Comparison of ENCODE assay signal across 11 cellular contexts in the genomic region with DNA sequence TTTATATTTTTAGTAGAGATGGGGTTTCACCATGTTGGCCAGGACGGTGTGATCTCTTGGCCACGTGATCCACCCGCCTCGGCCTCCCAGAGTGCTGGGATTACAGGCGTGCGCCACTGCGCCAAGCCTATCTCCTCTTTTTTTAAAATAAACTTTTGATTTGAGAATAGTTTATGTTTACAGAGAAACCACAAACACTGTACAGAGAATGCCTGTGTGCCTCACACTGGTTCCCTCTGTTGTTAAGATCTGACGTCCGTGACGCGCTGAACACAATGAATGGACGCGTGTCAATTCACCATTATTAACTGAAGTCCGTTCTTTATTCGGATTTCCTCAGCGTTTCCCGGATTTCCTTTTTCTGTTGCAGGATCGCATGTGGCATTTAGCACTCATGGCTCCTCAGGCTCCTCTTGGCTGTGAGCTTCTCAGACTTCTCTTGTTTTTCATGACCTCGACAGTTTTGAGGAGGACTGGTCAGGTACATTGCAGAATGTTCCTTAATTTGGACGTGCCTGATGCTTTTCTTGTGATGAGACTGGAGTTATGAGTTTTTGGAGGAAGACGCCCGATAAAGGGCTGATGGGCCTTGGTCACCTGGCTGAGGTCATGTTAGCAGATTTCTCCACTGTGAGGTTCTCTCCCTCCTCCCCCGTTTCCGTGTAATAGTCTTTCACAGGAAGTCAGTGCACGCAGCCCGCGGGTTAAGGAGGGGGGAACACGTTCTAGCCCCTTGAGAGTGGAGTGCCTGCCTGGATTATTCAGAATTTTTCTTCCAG.
DNase-seq lines count a peak whose midpoint lies in the region; ATAC-seq and TF ChIP-seq lines count a peak whose summit lies in the region.
"Had no signal": no experiment of that assay in that cellular context is flagged by ENCODE, and none has a peak within 500 bp of the region (broad histone marks: within the 10 kb centered on the region; RNA-seq: fewer than 3 reads in every experiment).

No MANE protein-coding gene starts in this region.

- no peaks in the 10 kb centered on the region for H3K36me3 ChIP-seq in Karpas-422 (ENCODE audit: insufficient read depth, low read length)

- no peaks in the 10 kb centered on the region for H3K36me3 Mint-ChIP-seq in CD4-positive, alpha-beta T cell (ENCODE audit: low read depth)
- H3K36me3 Mint-ChIP-seq in activated T-cell treated with anti-CD3 and anti-CD28 coated beads, Interleukin-2, amount 50 U/mL, for 72 hours (ENCODE audit: insufficient read depth in 2 of 2), result peaks cover 6 to 8% of the 10 kb centered on the region in 2 donors
- H3K36me3 Mint-ChIP-seq in natural killer cell, result no peaks in the 10 kb centered on the region

- CTCF ChIA-PET in CD4-positive, alpha-beta T cell (lab: Charles Lee), result no interaction called here

- no peaks in the 10 kb centered on the region for H3K9me3 ChIP-seq in CD4-positive, alpha-beta T cell (ENCODE audit: control insufficient read depth, low read length)
- H3K9me3 ChIP-seq in Karpas-422 (ENCODE audit: low read length), result no peaks in the 10 kb centered on the region

- H3K27ac ChIP-seq in CD4-positive, alpha-beta T cell (ENCODE audit: low read depth, low read length), result no peak overlapping the region
- no peak overlapping the region for H3K27ac ChIP-seq in Karpas-422 (ENCODE audit: low read length)

- peaks cover 37% of the 10 kb centered on the region for H3K4me1 Mint-ChIP-seq in CD4-positive, alpha-beta T cell (ENCODE audit: low read depth)
- peaks cover 69% of the 10 kb centered on the region for H3K4me1 Mint-ChIP-seq in activated T-cell treated with anti-CD3 and anti-CD28 coated beads, Interleukin-2, amount 50 U/mL, for 72 hours (ENCODE audit: low read depth)
- peaks cover 24 to 53% of the 10 kb centered on the region in 2 donors for H3K4me1 Mint-ChIP-seq in natural killer cell

- intact Hi-C loops in CD4-positive, alpha-beta T cell (cut with DNase I, micrococcal nuclease), result no loop called here
- intact Hi-C loops in natural killer cell (cut with micrococcal nuclease), result no loop called here

- peak; percentile 61 for ATAC-seq in CD4-positive, alpha-beta T cell (ENCODE audit: poor library complexity)
- peak in 1 of 2 donors; percentile 22 for ATAC-seq in activated T-cell treated with anti-CD3 and anti-CD28 coated beads, Interleukin-2, amount 50 U/mL, for 72 hours (replicated peaks in 1 of 2)
- ATAC-seq in natural killer cell, result peak; percentile 66 to 78 (median 76)

- no peaks in the 10 kb centered on the region; the same call in 1 of the 2 replicates for H4K20me1 ChIP-seq in Karpas-422 (ENCODE audit: insufficient read depth, low read depth, low read length)

- no peak for TF ChIP-seq CTCF in CD4-positive, alpha-beta T cell (IDR thresholded peaks at IDR 0.05)
- TF ChIP-seq CTCF in natural killer cell (IDR thresholded peaks at IDR 0.05) (no peak), GM10266 (IDR thresholded peaks at IDR 0.05; ENCODE audit: control insufficient read depth, insufficient read depth, low read depth, missing control alignments) (no peak)

- H3K4me1 ChIP-seq in Karpas-422 (ENCODE audit: low read length), result peaks cover 26% of the 10 kb centered on the region

- H3K9me3 Mint-ChIP-seq in CD4-positive, alpha-beta T cell, result no peaks in the 10 kb centered on the region
- H3K9me3 Mint-ChIP-seq in activated T-cell treated with anti-CD3 and anti-CD28 coated beads, Interleukin-2, amount 50 U/mL, for 72 hours, result peaks cover 0 to 2% of the 10 kb centered on the region in 2 donors
- H3K9me3 Mint-ChIP-seq in natural killer cell, result peaks cover 1 to 2% of the 10 kb centered on the region in 2 donors

- no peaks in the 10 kb centered on the region for H3K79me2 ChIP-seq in Karpas-422 (ENCODE audit: low read length)

- H3K4me3 Mint-ChIP-seq in CD4-positive, alpha-beta T cell, result peak overlapping the region; percentile 65
- H3K4me3 Mint-ChIP-seq in activated T-cell treated with anti-CD3 and anti-CD28 coated beads, Interleukin-2, amount 50 U/mL, for 72 hours, result peak overlapping the region; percentile 59 to 96
- H3K4me3 Mint-ChIP-seq in natural killer cell, result peak overlapping the region; percentile 82

- DNase-seq in CD4-positive, alpha-beta T cell, result peak in 5 of 10 experiments; percentile 7 to 44 (median 21)
- no peak for DNase-seq in Karpas-422
- DNase-seq in activated T-cell treated with anti-CD3 and anti-CD28 coated beads, Interleukin-2, amount 50 U/mL, for 72 hours, result peak; percentile 16 to 64
- DNase-seq in natural killer cell, result no peak
- DNase-seq in GM10266 (ENCODE audit: extremely low spot score), result no peak
- no peak for DNase-seq in NCI-H146 (lab: John Stamatoyannopoulos, UW)
- DNase-seq in NCI-H1048 (lab: John Stamatoyannopoulos, UW), result no peak
- DNase-seq in anterior cingulate cortex (lab: John Stamatoyannopoulos, UW), result no peak
- DNase-seq: kidney, NCI-H748 treated with DMSO at 0.1 percent for 48 hours had no signal

- H3K9ac ChIP-seq in Karpas-422 (ENCODE audit: low read length), result no peak overlapping the region

- H2AFZ ChIP-seq in Karpas-422 (ENCODE audit: low read length), result no peak overlapping the region

- no peak overlapping the region for H3K4me3 ChIP-seq in Karpas-422 (ENCODE audit: low read length)

- no peaks in the 10 kb centered on the region for H3K27me3 Mint-ChIP-seq in CD4-positive, alpha-beta T cell
- peaks cover 27% of the 10 kb centered on the region for H3K27me3 Mint-ChIP-seq in activated T-cell treated with anti-CD3 and anti-CD28 coated beads, Interleukin-2, amount 50 U/mL, for 72 hours (ENCODE audit: low read depth)
- peaks cover 0 to 6% of the 10 kb centered on the region in 2 donors for H3K27me3 Mint-ChIP-seq in natural killer cell (ENCODE audit: low read depth in 2 of 2)

- no peaks in the 10 kb centered on the region for H3K27me3 ChIP-seq in CD4-positive, alpha-beta T cell (ENCODE audit: control insufficient read depth, insufficient read depth, low read length)
- H3K27me3 ChIP-seq in Karpas-422 (ENCODE audit: low read length), result no peaks in the 10 kb centered on the region

- peak overlapping the region; percentile 46 for H3K27ac Mint-ChIP-seq in CD4-positive, alpha-beta T cell
- H3K27ac Mint-ChIP-seq in activated T-cell treated with anti-CD3 and anti-CD28 coated beads, Interleukin-2, amount 50 U/mL, for 72 hours, result peak overlapping the region; percentile 72
- peak overlapping the region; percentile 75 to 89 for H3K27ac Mint-ChIP-seq in natural killer cell
- H3K27ac Mint-ChIP-seq: progenitor cell of endocrine pancreas had no signal

- no peaks in the 10 kb centered on the region for H3K9me2 ChIP-seq in Karpas-422 (replicated peaks; ENCODE audit: insufficient read depth, low read length)

- POLR2A ChIA-PET in CD4-positive, alpha-beta T cell (lab: Charles Lee), result no interaction called here

- H3K4me2 ChIP-seq in Karpas-422 (ENCODE audit: low read depth, low read length, poor library complexity, severe bottlenecking), result peak overlapping the region; percentile 2

Comparison
In these comparisons a context has a peak if more than half of its experiments do, and no peak if none do; other contexts are left out.
1. DNase-seq: peak in activated T-cell treated with anti-CD3 and anti-CD28 coated beads, Interleukin-2, amount 50 U/mL, for 72 hours (2 of 2); none in Karpas-422 (single experiment), natural killer cell (single experiment), GM10266 (single experiment), NCI-H146 (single experiment), NCI-H1048 (single experiment) and anterior cingulate cortex (0 of 58).
2. Peak in every context shown above with its lines, with median percentiles within 50 percentile points of each other: H3K27ac Mint-ChIP-seq and H3K4me3 Mint-ChIP-seq.